Comparison of ENCODE assay signal across 11 cellular contexts in genomic region chr1:196877964-196878363, GRCh38. TPM values are rescaled to one million over a fixed set of nuclear protein-coding genes. Genes with fewer than 3 reads are reported as not detected.
DNase-seq lines count a peak whose midpoint lies in the region; FAIRE-seq and TF ChIP-seq lines count a peak whose summit lies in the region.
"Had no signal": no experiment of that assay in that cellular context is flagged by ENCODE, and none has a peak within 500 bp of the region (broad histone marks: within the 10 kb centered on the region; RNA-seq: fewer than 3 reads in every experiment).

No MANE protein-coding gene starts in this region.

- H3K9me3 ChIP-seq in HUES6 (ENCODE audit: control insufficient read depth, insufficient read depth, low read depth, low read length) (no peaks in the 10 kb centered on the region), skeletal muscle satellite cell (replicated peaks; ENCODE audit: low read length) (no peaks in the 10 kb centered on the region)
- no peaks in the 10 kb centered on the region for H3K9me3 ChIP-seq in CD4-positive, alpha-beta memory T cell (ENCODE audit: control insufficient read depth in 1 of 2, low read length in 2 of 2)
- H3K9me3 ChIP-seq: thoracic aorta had no signal

- no peaks in the 10 kb centered on the region for H3K9me3 Mint-ChIP-seq in T-helper 2 cell treated with Interferon-gamma antibody and Interleukin-4, amounts not matched to agents 5 μg/mL and 100 μg/mL, for 36 hours
- H3K9me3 Mint-ChIP-seq in CD4-positive, alpha-beta memory T cell, result peaks cover 0 to 7% (median 3%) of the 10 kb centered on the region in 8 donors
- H3K9me3 Mint-ChIP-seq: activated T-helper 2 cell treated with anti-CD3 and anti-CD28 coated beads, Interferon-gamma antibody, Interleukin-2, Interleukin-4, amounts not matched to agents 10 μg/mL and 5 μg/mL and 100 μg/mL, durations not matched to agents 14 hours and 24 hours and 36 hours had no signal

- no peaks in the 10 kb centered on the region for H3K36me3 Mint-ChIP-seq in T-helper 2 cell treated with Interferon-gamma antibody and Interleukin-4, amounts not matched to agents 5 μg/mL and 100 μg/mL, for 36 hours (ENCODE audit: low read depth)
- H3K36me3 Mint-ChIP-seq in CD4-positive, alpha-beta memory T cell, result no peaks in the 10 kb centered on the region

- no peak overlapping the region for H3K9ac ChIP-seq in HUES6 (ENCODE audit: low read length)
- H3K9ac ChIP-seq in skeletal muscle satellite cell (ENCODE audit: low read depth, low read length), result no peak overlapping the region

- CTCF ChIA-PET in CD4-positive, alpha-beta memory T cell (lab: Charles Lee; ENCODE audit: partially characterized antibody), result no interaction called here

- H3K36me3 ChIP-seq in HUES6 (ENCODE audit: control insufficient read depth, insufficient read depth, low read length), result no peaks in the 10 kb centered on the region
- H3K36me3 ChIP-seq in bronchial epithelial cell (ENCODE audit: control insufficient read depth, insufficient read depth, low read length), result no peaks in the 10 kb centered on the region
- no peaks in the 10 kb centered on the region for H3K36me3 ChIP-seq in skeletal muscle satellite cell (ENCODE audit: insufficient read depth, low read length)
- no peaks in the 10 kb centered on the region for H3K36me3 ChIP-seq in CD4-positive, alpha-beta memory T cell (ENCODE audit: insufficient read depth, low read length)
- H3K36me3 ChIP-seq: thoracic aorta had no signal

- intact Hi-C loops in CD4-positive, alpha-beta memory T cell (cut with micrococcal nuclease), result no loop called here

- H3K4me3 Mint-ChIP-seq in T-helper 2 cell treated with Interferon-gamma antibody and Interleukin-4, amounts not matched to agents 5 μg/mL and 100 μg/mL, for 36 hours, result no peak overlapping the region
- no peak overlapping the region for H3K4me3 Mint-ChIP-seq in CD4-positive, alpha-beta memory T cell

- H3K4me1 ChIP-seq in HUES6 (ENCODE audit: control insufficient read depth, insufficient read depth, low read length) (no peaks in the 10 kb centered on the region), skeletal muscle satellite cell (ENCODE audit: control insufficient read depth, insufficient read depth, low read length) (peaks cover 3% of the 10 kb centered on the region)
- H3K4me1 ChIP-seq in CD4-positive, alpha-beta memory T cell (ENCODE audit: insufficient read depth, low read length), result no peaks in the 10 kb centered on the region

- H3K27ac Mint-ChIP-seq in T-helper 2 cell treated with Interferon-gamma antibody and Interleukin-4, amounts not matched to agents 5 μg/mL and 100 μg/mL, for 36 hours, result no peak overlapping the region
- no peak overlapping the region for H3K27ac Mint-ChIP-seq in CD4-positive, alpha-beta memory T cell
- H3K27ac Mint-ChIP-seq: activated T-helper 2 cell treated with anti-CD3 and anti-CD28 coated beads, Interferon-gamma antibody, Interleukin-2, Interleukin-4, amounts not matched to agents 10 μg/mL and 5 μg/mL and 100 μg/mL, durations not matched to agents 14 hours and 24 hours and 36 hours had no signal

- DNase-seq in bronchial epithelial cell (ENCODE audit: low read depth) (peak; percentile 5), islet precursor cell (peak; percentile 71), globus pallidus (ENCODE audit: low spot score) (no peak)
- no peak for DNase-seq in T-helper 2 cell treated with Interferon-gamma antibody and Interleukin-4, amounts not matched to agents 5 μg/mL and 100 μg/mL, for 36 hours (ENCODE audit: low spot score)
- DNase-seq in CD4-positive, alpha-beta memory T cell, result no peak
- DNase-seq: effector memory CD4-positive, alpha-beta T cell had no signal

- no peaks in the 10 kb centered on the region for H3K27me3 Mint-ChIP-seq in T-helper 2 cell treated with Interferon-gamma antibody and Interleukin-4, amounts not matched to agents 5 μg/mL and 100 μg/mL, for 36 hours (ENCODE audit: low read depth)
- peaks cover 0 to 3% of the 10 kb centered on the region in 2 donors for H3K27me3 Mint-ChIP-seq in CD4-positive, alpha-beta memory T cell

- POLR2A ChIA-PET in CD4-positive, alpha-beta memory T cell (lab: Charles Lee; ENCODE audit: partially characterized antibody), result no interaction called here

- H3K27ac ChIP-seq in HUES6 (ENCODE audit: low read depth, low read length), result no peak overlapping the region
- H3K27ac ChIP-seq in CD4-positive, alpha-beta memory T cell (ENCODE audit: low read depth, low read length), result no peak overlapping the region
- H3K27ac ChIP-seq: thoracic aorta had no signal

- peak overlapping the region; percentile 23 for H3K4me3 ChIP-seq in HUES6 (ENCODE audit: low read depth, low read length)
- H3K4me3 ChIP-seq in bronchial epithelial cell (ENCODE audit: low read depth, low read length), result no peak overlapping the region
- H3K4me3 ChIP-seq in skeletal muscle satellite cell (ENCODE audit: low read length), result peak overlapping the region; percentile 65
- no peak overlapping the region for H3K4me3 ChIP-seq in CD4-positive, alpha-beta memory T cell (ENCODE audit: low read length in 2 of 2)
- H3K4me3 ChIP-seq: thoracic aorta had no signal

- TF ChIP-seq CTCF in bronchial epithelial cell (IDR thresholded peaks at IDR 0.05; ENCODE audit: insufficient read depth, low read length, severe bottlenecking), result no peak

- H3K4me1 Mint-ChIP-seq in T-helper 2 cell treated with Interferon-gamma antibody and Interleukin-4, amounts not matched to agents 5 μg/mL and 100 μg/mL, for 36 hours (ENCODE audit: low read depth), result no peaks in the 10 kb centered on the region
- no peaks in the 10 kb centered on the region for H3K4me1 Mint-ChIP-seq in CD4-positive, alpha-beta memory T cell

- no peak for FAIRE-seq in bronchial epithelial cell (lab: Jason Lieb, UNC)

- peaks cover 20% of the 10 kb centered on the region for H3K27me3 ChIP-seq in HUES6 (ENCODE audit: control insufficient read depth, insufficient read depth, low read length)
- no peaks in the 10 kb centered on the region for H3K27me3 ChIP-seq in bronchial epithelial cell (ENCODE audit: control insufficient read depth, insufficient read depth, low read length)
- no peaks in the 10 kb centered on the region for H3K27me3 ChIP-seq in skeletal muscle satellite cell (ENCODE audit: control insufficient read depth, insufficient read depth, low read length)
- H3K27me3 ChIP-seq in CD4-positive, alpha-beta memory T cell (ENCODE audit: insufficient read depth, low read length), result no peaks in the 10 kb centered on the region

- H3K4me2 ChIP-seq in skeletal muscle satellite cell (ENCODE audit: low read length), result peak overlapping the region; percentile 82

RNA-seq across cellular contexts. Expression of gene CFHR4, which starts 9.9 kb away (rescaled TPM):
- not detected in 2 replicates for total RNA-seq in bronchial epithelial cell
- total RNA-seq in skeletal muscle satellite cell (2012; rRNA removed), result not detected in 2 replicates
- total RNA-seq in CD4-positive, alpha-beta memory T cell, result not detected
- polyA plus RNA-seq in CD4-positive, alpha-beta memory T cell, result not detected
- total RNA-seq: activated T-helper 2 cell treated with anti-CD3 and anti-CD28 coated beads, Interferon-gamma antibody, Interleukin-2, Interleukin-4, amounts not matched to agents 10 μg/mL and 5 μg/mL and 100 μg/mL, durations not matched to agents 14 hours and 24 hours and 36 hours; mucosa of gallbladder; thoracic aorta had no signal

RNA-seq across cellular contexts. Expression of gene CFHR1, which starts 58.4 kb away (rescaled TPM):
- total RNA-seq in bronchial epithelial cell, result not detected in 2 replicates
- not detected in 2 replicates for total RNA-seq in skeletal muscle satellite cell (2012; rRNA removed)
- not detected for total RNA-seq in CD4-positive, alpha-beta memory T cell
- polyA plus RNA-seq in CD4-positive, alpha-beta memory T cell, result not detected
- total RNA-seq: activated T-helper 2 cell treated with anti-CD3 and anti-CD28 coated beads, Interferon-gamma antibody, Interleukin-2, Interleukin-4, amounts not matched to agents 10 μg/mL and 5 μg/mL and 100 μg/mL, durations not matched to agents 14 hours and 24 hours and 36 hours; thoracic aorta had no signal

Comparison
In these comparisons a context has a peak if more than half of its experiments do, and no peak if none do; other contexts are left out.
1. H3K4me3 ChIP-seq: peak in HUES6 (single experiment) and skeletal muscle satellite cell (single experiment); none in bronchial epithelial cell (single experiment) and CD4-positive, alpha-beta memory T cell (0 of 2).
2. DNase-seq: peak in bronchial epithelial cell (single experiment) and islet precursor cell (single experiment); none in globus pallidus (single experiment), T-helper 2 cell treated with Interferon-gamma antibody and Interleukin-4, amounts not matched to agents 5 μg/mL and 100 μg/mL, for 36 hours (single experiment) and CD4-positive, alpha-beta memory T cell (0 of 5).